In genomic region chr3:126052196-126053058, GRCh38 we compare ENCODE assay signal across 14 cellular contexts. TPM values are rescaled to one million over a fixed set of nuclear protein-coding genes. Genes with fewer than 3 reads are reported as not detected.
DNase-seq lines count a peak whose midpoint lies in the region; ATAC-seq, FAIRE-seq and TF ChIP-seq lines count a peak whose summit lies in the region.
"Had no signal": no experiment of that assay in that cellular context is flagged by ENCODE, and none has a peak within 500 bp of the region (broad histone marks: within the 10 kb centered on the region; RNA-seq: fewer than 3 reads in every experiment).

No MANE protein-coding gene starts in this region.

- no peak for TF ChIP-seq EP300 in esophagus muscularis mucosa (IDR thresholded peaks at IDR 0.05)

- peak overlapping the region in 5 of 7 donors; percentile 0 to 68 (median 48) for H3K27ac Mint-ChIP-seq in CD14-positive monocyte
- H3K27ac Mint-ChIP-seq: activated CD4-positive, alpha-beta memory T cell treated with anti-CD3 and anti-CD28 coated beads, Interleukin-2, amount 10 ng/mL, durations not matched to agents 7 days and 5 days had no signal

- H3K27me3 Mint-ChIP-seq in CD14-positive monocyte (ENCODE audit: low read depth in 3 of 3), result no peaks in the 10 kb centered on the region
- H3K27me3 Mint-ChIP-seq: activated CD4-positive, alpha-beta memory T cell treated with anti-CD3 and anti-CD28 coated beads, Interleukin-2, amount 10 ng/mL, durations not matched to agents 7 days and 5 days had no signal

- peaks cover 20% of the 10 kb centered on the region for H3K4me1 Mint-ChIP-seq in CD14-positive monocyte

- H3K4me3 Mint-ChIP-seq in CD14-positive monocyte, result peak overlapping the region in 1 of 2 donors; percentile 89
- H3K4me3 Mint-ChIP-seq: activated CD4-positive, alpha-beta memory T cell treated with anti-CD3 and anti-CD28 coated beads, Interleukin-2, amount 10 ng/mL, durations not matched to agents 7 days and 5 days had no signal

- intact Hi-C loops in CD14-positive monocyte (cut with micrococcal nuclease), result no loop called here
- intact Hi-C loops in esophagus muscularis mucosa (cut with DNase I), result no loop called here
- intact Hi-C loops in vagina (cut with DNase I), result no loop called here

- H3K27ac ChIP-seq in HL-60 (replicated peaks) (no peak overlapping the region), esophagus muscularis mucosa (replicated peaks in 1 of 4) (no peak overlapping the region), vagina (no peak overlapping the region)
- H3K27ac ChIP-seq: C4-2B, esophagus squamous epithelium had no signal

- no peak for DNase-seq in CD14-positive monocyte (ENCODE audit: low spot score)
- no peak for DNase-seq in GM12891 (ENCODE audit: insufficient read length, low spot score)
- DNase-seq in HL-60 (ENCODE audit: low read depth in 1 of 2, low spot score in 1 of 2), result peak; percentile 3 to 29
- peak; percentile 83 for DNase-seq in esophagus muscularis mucosa (ENCODE audit: extremely low spot score)
- DNase-seq in vagina (ENCODE audit: extremely low spot score in 2 of 2), result no peak
- no peak for DNase-seq in stimulated activated naive CD4-positive, alpha-beta T cell treated with Interleukin-2 at 50 U/mL for 16 hours (lab: John Stamatoyannopoulos, UW)
- DNase-seq in SHP77 treated with DMSO at 0.1 percent for 48 hours (lab: John Stamatoyannopoulos, UW), result no peak
- DNase-seq: activated CD4-positive, alpha-beta memory T cell treated with anti-CD3 and anti-CD28 coated beads, Interleukin-2, amount 10 ng/mL, durations not matched to agents 7 days and 5 days; esophagus squamous epithelium; NCI-H1930; T-helper 1 cell had no signal

- FAIRE-seq in GM12891 (lab: Jason Lieb, UNC), result peak; percentile 55
- FAIRE-seq: H54 had no signal

- peaks cover 0 to 2% (median 0%) of the 10 kb centered on the region in 7 donors for H3K9me3 Mint-ChIP-seq in CD14-positive monocyte
- H3K9me3 Mint-ChIP-seq: activated CD4-positive, alpha-beta memory T cell treated with anti-CD3 and anti-CD28 coated beads, Interleukin-2, amount 10 ng/mL, durations not matched to agents 7 days and 5 days had no signal

- H3K4me1 ChIP-seq in esophagus muscularis mucosa (peaks cover 6 to 7% (median 7%) of the 10 kb centered on the region in 4 donors), vagina (peaks cover 14% of the 10 kb centered on the region)

- H3K36me3 ChIP-seq in esophagus muscularis mucosa (peaks cover 0 to 36% (median 15%) of the 10 kb centered on the region in 4 donors), vagina (peaks cover 0 to 6% of the 10 kb centered on the region in 2 donors)

- H3K9me3 ChIP-seq in esophagus muscularis mucosa (no peaks in the 10 kb centered on the region), vagina (no peaks in the 10 kb centered on the region)
- H3K9me3 ChIP-seq: esophagus squamous epithelium had no signal

- WGBS in esophagus muscularis mucosa, result 87% methylated on average over 16 of the region's 16 CpGs

- H3K4me3 ChIP-seq in HL-60 (replicated peaks; ENCODE audit: insufficient read depth, low read length) (no peak overlapping the region), esophagus muscularis mucosa (no peak overlapping the region), vagina (no peak overlapping the region)
- H3K4me3 ChIP-seq: esophagus squamous epithelium had no signal

- peaks cover 6 to 9% of the 10 kb centered on the region in 2 donors for H3K36me3 Mint-ChIP-seq in CD14-positive monocyte

- H3K27me3 ChIP-seq in HL-60 (ENCODE audit: insufficient read depth, poor library complexity, severe bottlenecking), result no peaks in the 10 kb centered on the region
- no peaks in the 10 kb centered on the region for H3K27me3 ChIP-seq in esophagus muscularis mucosa
- H3K27me3 ChIP-seq in vagina, result no peaks in the 10 kb centered on the region
- H3K27me3 ChIP-seq: esophagus squamous epithelium had no signal

- no peak for TF ChIP-seq CTCF in CD14-positive monocyte (IDR thresholded peaks at IDR 0.05)
- TF ChIP-seq CTCF in HL-60 (IDR thresholded peaks at IDR 0.05; ENCODE audit: insufficient read depth, low read length), result no peak
- no peak for TF ChIP-seq CTCF in esophagus muscularis mucosa (IDR thresholded peaks at IDR 0.05)
- no peak for TF ChIP-seq CTCF in vagina (IDR thresholded peaks at IDR 0.05)

- TF ChIP-seq POLR2A in GM12891 (IDR thresholded peaks at IDR 0.05; ENCODE audit: low read depth, low read length) (no peak), esophagus muscularis mucosa (IDR thresholded peaks at IDR 0.05; ENCODE audit: low read depth) (no peak), vagina (IDR thresholded peaks at IDR 0.05) (no peak)

- no peak for ATAC-seq in GM19397 (IDR thresholded peaks at IDR 0.05; ENCODE audit: unreplicated experiment)

TF ChIP-seq in GM12891, 5 proteins besides CTCF, POLR2A, EP300 and RAD21:
- TF ChIP-seq SPI1 (IDR thresholded peaks at IDR 0.05; ENCODE audit: low read depth, low read length), result peak; percentile 65; the same call in 1 of the 2 replicates
- TF ChIP-seq POU2F2 (IDR thresholded peaks at IDR 0.05; ENCODE audit: low read depth, low read length), result no peak

RNA-seq across cellular contexts. Expression of gene SLC41A3, which starts 31.5 kb away (rescaled TPM):
- polyA plus RNA-seq in CD14-positive monocyte, result 10 to 100 TPM in 1 of 2 donors, 1 to 10 TPM in 1; 2.8 to 13.6 TPM
- polyA plus RNA-seq in GM12891 (2012; ENCODE audit: low read depth, missing spikeins), result 15.8 TPM
- 10 to 100 TPM; 31.6 to 68.1 (median 38.9) TPM for total RNA-seq in esophagus muscularis mucosa
- total RNA-seq in vagina, result 62.9 TPM

Comparison
In these comparisons a context has a peak if more than half of its experiments do, and no peak if none do; other contexts are left out.
1. DNase-seq: peak in HL-60 (2 of 2) and esophagus muscularis mucosa (single experiment); none in CD14-positive monocyte (single experiment), GM12891 (single experiment), vagina (0 of 2), stimulated activated naive CD4-positive, alpha-beta T cell treated with Interleukin-2 at 50 U/mL for 16 hours (single experiment) and SHP77 treated with DMSO at 0.1 percent for 48 hours (single experiment).